In the genomic region with DNA sequence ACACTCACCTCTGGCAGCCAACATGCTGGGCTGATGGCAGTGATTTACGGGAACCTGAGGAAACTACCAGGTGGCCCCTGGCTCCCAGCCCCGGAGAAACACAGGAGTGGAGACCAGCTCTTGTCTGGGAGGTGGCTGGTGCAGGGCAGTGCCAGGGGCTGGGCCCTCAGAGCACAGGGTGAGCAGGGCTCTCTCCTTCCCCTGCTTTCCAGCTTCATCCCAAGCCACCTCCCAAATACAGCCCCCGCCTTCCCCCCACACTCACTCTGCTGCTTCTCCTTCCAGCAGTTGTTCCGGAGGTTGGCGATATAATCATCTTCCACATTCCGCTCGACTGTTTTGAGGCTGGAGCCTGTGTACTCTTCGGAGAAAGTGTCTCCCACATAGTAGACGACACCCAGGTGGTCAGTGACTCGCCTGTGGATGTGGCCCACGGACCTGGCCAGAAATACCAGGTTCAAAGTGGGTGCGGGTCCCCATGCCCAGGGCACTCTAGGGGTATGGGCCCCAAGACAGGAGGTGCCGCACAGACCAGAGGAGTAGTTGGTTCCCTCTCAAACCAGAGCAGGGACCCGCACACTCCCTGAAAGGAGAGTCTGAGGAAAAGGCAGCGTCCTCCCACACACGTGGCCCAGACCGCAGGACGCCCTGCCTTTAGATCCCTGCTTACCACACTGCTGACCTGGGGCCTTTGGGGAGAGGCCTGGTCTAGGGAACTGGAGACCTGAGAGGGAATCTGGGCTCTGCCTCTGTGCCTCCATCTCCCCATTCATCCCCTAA, we compare ENCODE assay signal across 8 cellular contexts. TPM values are rescaled to one million over a fixed set of nuclear protein-coding genes. Genes with fewer than 3 reads are reported as not detected.
DNase-seq lines count a peak whose midpoint lies in the region; ATAC-seq and TF ChIP-seq lines count a peak whose summit lies in the region.

No MANE protein-coding gene starts in this region.

- ATAC-seq in SK-N-SH treated with all-trans-retinoic acid at 6 μM for 48 hours, result no peak

- peaks cover 2% of the 10 kb centered on the region; the same call in 1 of the 2 replicates for H3K27me3 Mint-ChIP-seq in HFFc6 (ENCODE audit: insufficient read depth)
- no peaks in the 10 kb centered on the region for H3K27me3 Mint-ChIP-seq in activated T-helper 2 cell treated with anti-CD3 and anti-CD28 coated beads, Interferon-gamma antibody, Interleukin-2, Interleukin-4, amounts not matched to agents 10 μg/mL and 5 μg/mL and 100 μg/mL, durations not matched to agents 14 hours and 24 hours and 36 hours (ENCODE audit: low read depth)

- H3K4me3 ChIP-seq in right atrium auricular region (no peak overlapping the region), spleen (peak overlapping the region in 1 of 8 donors; percentile 57)

- H3K27ac ChIP-seq in right atrium auricular region (peak overlapping the region; percentile 87 to 94), spleen (peak overlapping the region; percentile 84 to 98 (median 95))

- H3K27me3 ChIP-seq in right atrium auricular region, result no peaks in the 10 kb centered on the region
- no peaks in the 10 kb centered on the region for H3K27me3 ChIP-seq in spleen (replicated peaks in 1 of 7)

- peaks cover 13% of the 10 kb centered on the region for H3K36me3 Mint-ChIP-seq in HFFc6 (ENCODE audit: low read depth)
- peaks cover 55% of the 10 kb centered on the region for H3K36me3 Mint-ChIP-seq in activated T-helper 2 cell treated with anti-CD3 and anti-CD28 coated beads, Interferon-gamma antibody, Interleukin-2, Interleukin-4, amounts not matched to agents 10 μg/mL and 5 μg/mL and 100 μg/mL, durations not matched to agents 14 hours and 24 hours and 36 hours (ENCODE audit: low read depth)

- intact Hi-C loops in activated T-helper 2 cell treated with anti-CD3 and anti-CD28 coated beads, Interferon-gamma antibody, Interleukin-2, Interleukin-4, amounts not matched to agents 10 μg/mL and 5 μg/mL and 100 μg/mL, durations not matched to agents 14 hours and 24 hours and 36 hours (cut with micrococcal nuclease), result loop anchor here (1.0 to 10.0 kb wide), 2 partner anchors 204 to 1022 kb away; a partner anchor contains a TSS
- intact Hi-C loops in spleen (cut with DNase I; ENCODE audit: low total_unique reads), result loop anchor here (2.0 to 5.0 kb wide), 2 partner anchors 212 to 289 kb away; no protein-coding TSS in a partner anchor

- no peaks in the 10 kb centered on the region for H3K9me3 Mint-ChIP-seq in HFFc6
- H3K9me3 Mint-ChIP-seq in activated T-helper 2 cell treated with anti-CD3 and anti-CD28 coated beads, Interferon-gamma antibody, Interleukin-2, Interleukin-4, amounts not matched to agents 10 μg/mL and 5 μg/mL and 100 μg/mL, durations not matched to agents 14 hours and 24 hours and 36 hours, result no peaks in the 10 kb centered on the region

- H3K4me1 Mint-ChIP-seq in HFFc6 (ENCODE audit: low read depth), result peaks cover 25% of the 10 kb centered on the region
- peaks cover 59% of the 10 kb centered on the region for H3K4me1 Mint-ChIP-seq in activated T-helper 2 cell treated with anti-CD3 and anti-CD28 coated beads, Interferon-gamma antibody, Interleukin-2, Interleukin-4, amounts not matched to agents 10 μg/mL and 5 μg/mL and 100 μg/mL, durations not matched to agents 14 hours and 24 hours and 36 hours (ENCODE audit: low read depth)

- WGBS in spleen, 5 donors, result 80 to 90% (median 85%) methylated on average over 16 to 18 of the region's 18 CpGs

- TF ChIP-seq CTCF in HFFc6 (IDR thresholded peaks at IDR 0.05) (no peak), right atrium auricular region (IDR thresholded peaks at IDR 0.05) (no peak), spleen (IDR thresholded peaks at IDR 0.05 in 8 of 11, conservative IDR thresholded peaks at IDR 0.05 in 3 of 11) (no peak)

- peaks cover 0 to 68% of the 10 kb centered on the region in 2 donors for H3K4me1 ChIP-seq in right atrium auricular region
- H3K4me1 ChIP-seq in spleen, result peaks cover 67 to 82% (median 74%) of the 10 kb centered on the region in 6 donors

- no peak for DNase-seq in HFFc6
- no peak for DNase-seq in activated T-helper 2 cell treated with anti-CD3 and anti-CD28 coated beads, Interferon-gamma antibody, Interleukin-2, Interleukin-4, amounts not matched to agents 10 μg/mL and 5 μg/mL and 100 μg/mL, durations not matched to agents 14 hours and 24 hours and 36 hours (ENCODE audit: low spot score)
- no peak for DNase-seq in right atrium auricular region (ENCODE audit: low spot score)
- DNase-seq in spleen, result peak; percentile 81
- no peak for DNase-seq in NCI-H2107 treated with DMSO at 0.1 percent for 48 hours (lab: John Stamatoyannopoulos, UW; ENCODE audit: unreplicated experiment)
- no peak for DNase-seq in DMS 273 treated with DMSO at 0.1 percent for 48 hours (lab: John Stamatoyannopoulos, UW)
- DNase-seq in cerebellar nuclear complex (lab: John Stamatoyannopoulos, UW), result no peak

- H3K27ac Mint-ChIP-seq in HFFc6, result 0 out of 2 replicates have a peak overlapping the region, but pooled peaks have one; percentile 36
- H3K27ac Mint-ChIP-seq in activated T-helper 2 cell treated with anti-CD3 and anti-CD28 coated beads, Interferon-gamma antibody, Interleukin-2, Interleukin-4, amounts not matched to agents 10 μg/mL and 5 μg/mL and 100 μg/mL, durations not matched to agents 14 hours and 24 hours and 36 hours, result peak overlapping the region; percentile 99

- H3K4me3 Mint-ChIP-seq in HFFc6, result no peak overlapping the region
- H3K4me3 Mint-ChIP-seq in activated T-helper 2 cell treated with anti-CD3 and anti-CD28 coated beads, Interferon-gamma antibody, Interleukin-2, Interleukin-4, amounts not matched to agents 10 μg/mL and 5 μg/mL and 100 μg/mL, durations not matched to agents 14 hours and 24 hours and 36 hours (ENCODE audit: low read depth), result peak overlapping the region; percentile 72

- TF ChIP-seq POLR2A in spleen (IDR thresholded peaks at IDR 0.05), result no peak

- H3K9me3 ChIP-seq in right atrium auricular region (no peaks in the 10 kb centered on the region), spleen (no peaks in the 10 kb centered on the region)

- H3K36me3 ChIP-seq in right atrium auricular region (peaks cover 34% of the 10 kb centered on the region), spleen (peaks cover 0 to 78% (median 35%) of the 10 kb centered on the region in 6 donors)

TF ChIP-seq in SK-N-SH treated with all-trans-retinoic acid at 6 μM for 48 hours, 23 proteins besides CTCF, POLR2A, EP300 and RAD21 (continues in another document):
- TF ChIP-seq OSR1 (CRISPR knock-in tag; IDR thresholded peaks at IDR 0.05), result no peak
- TF ChIP-seq ZNF70 (CRISPR knock-in tag; IDR thresholded peaks at IDR 0.05), result no peak
- TF ChIP-seq GLIS3 (CRISPR knock-in tag; IDR thresholded peaks at IDR 0.05), result no peak
- TF ChIP-seq ZC3H10 (CRISPR knock-in tag; IDR thresholded peaks at IDR 0.05), result no peak
- no peak for TF ChIP-seq ISL1 (CRISPR knock-in tag; IDR thresholded peaks at IDR 0.05)
- TF ChIP-seq CSDC2 (CRISPR knock-in tag; IDR thresholded peaks at IDR 0.05), result no peak
- TF ChIP-seq, protein P1, sequence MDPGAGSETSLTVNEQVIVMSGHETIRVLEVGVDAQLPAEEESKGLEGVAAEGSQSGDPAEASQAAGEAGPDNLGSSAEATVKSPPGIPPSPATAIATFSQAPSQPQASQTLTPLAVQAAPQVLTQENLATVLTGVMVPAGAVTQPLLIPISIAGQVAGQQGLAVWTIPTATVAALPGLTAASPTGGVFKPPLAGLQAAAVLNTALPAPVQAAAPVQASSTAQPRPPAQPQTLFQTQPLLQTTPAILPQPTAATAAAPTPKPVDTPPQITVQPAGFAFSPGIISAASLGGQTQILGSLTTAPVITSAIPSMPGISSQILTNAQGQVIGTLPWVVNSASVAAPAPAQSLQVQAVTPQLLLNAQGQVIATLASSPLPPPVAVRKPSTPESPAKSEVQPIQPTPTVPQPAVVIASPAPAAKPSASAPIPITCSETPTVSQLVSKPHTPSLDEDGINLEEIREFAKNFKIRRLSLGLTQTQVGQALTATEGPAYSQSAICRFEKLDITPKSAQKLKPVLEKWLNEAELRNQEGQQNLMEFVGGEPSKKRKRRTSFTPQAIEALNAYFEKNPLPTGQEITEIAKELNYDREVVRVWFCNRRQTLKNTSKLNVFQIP (CRISPR knock-in tag; IDR thresholded peaks at IDR 0.05; ENCODE audit: borderline replicate concordance, low read depth), result no peak
- TF ChIP-seq, protein P2, sequence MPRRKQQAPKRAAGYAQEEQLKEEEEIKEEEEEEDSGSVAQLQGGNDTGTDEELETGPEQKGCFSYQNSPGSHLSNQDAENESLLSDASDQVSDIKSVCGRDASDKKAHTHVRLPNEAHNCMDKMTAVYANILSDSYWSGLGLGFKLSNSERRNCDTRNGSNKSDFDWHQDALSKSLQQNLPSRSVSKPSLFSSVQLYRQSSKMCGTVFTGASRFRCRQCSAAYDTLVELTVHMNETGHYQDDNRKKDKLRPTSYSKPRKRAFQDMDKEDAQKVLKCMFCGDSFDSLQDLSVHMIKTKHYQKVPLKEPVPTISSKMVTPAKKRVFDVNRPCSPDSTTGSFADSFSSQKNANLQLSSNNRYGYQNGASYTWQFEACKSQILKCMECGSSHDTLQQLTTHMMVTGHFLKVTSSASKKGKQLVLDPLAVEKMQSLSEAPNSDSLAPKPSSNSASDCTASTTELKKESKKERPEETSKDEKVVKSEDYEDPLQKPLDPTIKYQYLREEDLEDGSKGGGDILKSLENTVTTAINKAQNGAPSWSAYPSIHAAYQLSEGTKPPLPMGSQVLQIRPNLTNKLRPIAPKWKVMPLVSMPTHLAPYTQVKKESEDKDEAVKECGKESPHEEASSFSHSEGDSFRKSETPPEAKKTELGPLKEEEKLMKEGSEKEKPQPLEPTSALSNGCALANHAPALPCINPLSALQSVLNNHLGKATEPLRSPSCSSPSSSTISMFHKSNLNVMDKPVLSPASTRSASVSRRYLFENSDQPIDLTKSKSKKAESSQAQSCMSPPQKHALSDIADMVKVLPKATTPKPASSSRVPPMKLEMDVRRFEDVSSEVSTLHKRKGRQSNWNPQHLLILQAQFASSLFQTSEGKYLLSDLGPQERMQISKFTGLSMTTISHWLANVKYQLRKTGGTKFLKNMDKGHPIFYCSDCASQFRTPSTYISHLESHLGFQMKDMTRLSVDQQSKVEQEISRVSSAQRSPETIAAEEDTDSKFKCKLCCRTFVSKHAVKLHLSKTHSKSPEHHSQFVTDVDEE (CRISPR knock-in tag; IDR thresholded peaks at IDR 0.05), result no peak
- TF ChIP-seq ESRRG (CRISPR knock-in tag; IDR thresholded peaks at IDR 0.05), result no peak
- no peak for TF ChIP-seq BACH2 (CRISPR knock-in tag; IDR thresholded peaks at IDR 0.05; ENCODE audit: borderline replicate concordance)
- TF ChIP-seq ARNTL (CRISPR knock-in tag; IDR thresholded peaks at IDR 0.05; ENCODE audit: borderline replicate concordance, low read depth), result no peak
- TF ChIP-seq TCF4 (CRISPR knock-in tag; IDR thresholded peaks at IDR 0.05; ENCODE audit: borderline replicate concordance), result no peak

RNA-seq across cellular contexts. Expression of a gene that starts 18.3 kb away (rescaled TPM):
- 10 to 100 TPM; 36.3 to 42.5 (median 39.0) TPM for total RNA-seq in HFFc6 (2021; fragmentation: NEBNext Ultra II Directional; extraction: Animal tissue kit (Norgen Biotek cat#: 25700))
- total RNA-seq in activated T-helper 2 cell treated with anti-CD3 and anti-CD28 coated beads, Interferon-gamma antibody, Interleukin-2, Interleukin-4, amounts not matched to agents 10 μg/mL and 5 μg/mL and 100 μg/mL, durations not matched to agents 14 hours and 24 hours and 36 hours, result 27.6 and 34.0 TPM in 2 replicates
- 10 to 100 TPM; 24.5 to 36.8 TPM for total RNA-seq in right atrium auricular region
- total RNA-seq in spleen, result 10 to 100 TPM; 32.7 to 55.4 (median 41.6) TPM
- 10 to 100 TPM; 13.6 to 16.5 (median 14.3) TPM for polyA plus RNA-seq in spleen
